In genomic region chr15:40398413-40398873, GRCh38 we compare ENCODE assay signal across 1 cellular context.
TF ChIP-seq lines count a peak whose summit lies in the region.

No MANE protein-coding gene starts in this region.

TF ChIP-seq in SK-N-SH, 30 proteins besides CTCF, POLR2A, EP300 and RAD21 (continued from another document):
- TF ChIP-seq CHD2 (IDR thresholded peaks at IDR 0.05; ENCODE audit: low read length, partially characterized antibody) (no peak), TAF1 (IDR thresholded peaks at IDR 0.05; ENCODE audit: borderline replicate concordance, low read depth, low read length) (no peak), RXRA (IDR thresholded peaks at IDR 0.05; ENCODE audit: borderline replicate concordance, low read depth) (no peak), FOSL2 (IDR thresholded peaks at IDR 0.05; ENCODE audit: borderline replicate concordance, low read depth) (no peak)
